13 cellular contexts compared by ENCODE assay signal in the genomic region with DNA sequence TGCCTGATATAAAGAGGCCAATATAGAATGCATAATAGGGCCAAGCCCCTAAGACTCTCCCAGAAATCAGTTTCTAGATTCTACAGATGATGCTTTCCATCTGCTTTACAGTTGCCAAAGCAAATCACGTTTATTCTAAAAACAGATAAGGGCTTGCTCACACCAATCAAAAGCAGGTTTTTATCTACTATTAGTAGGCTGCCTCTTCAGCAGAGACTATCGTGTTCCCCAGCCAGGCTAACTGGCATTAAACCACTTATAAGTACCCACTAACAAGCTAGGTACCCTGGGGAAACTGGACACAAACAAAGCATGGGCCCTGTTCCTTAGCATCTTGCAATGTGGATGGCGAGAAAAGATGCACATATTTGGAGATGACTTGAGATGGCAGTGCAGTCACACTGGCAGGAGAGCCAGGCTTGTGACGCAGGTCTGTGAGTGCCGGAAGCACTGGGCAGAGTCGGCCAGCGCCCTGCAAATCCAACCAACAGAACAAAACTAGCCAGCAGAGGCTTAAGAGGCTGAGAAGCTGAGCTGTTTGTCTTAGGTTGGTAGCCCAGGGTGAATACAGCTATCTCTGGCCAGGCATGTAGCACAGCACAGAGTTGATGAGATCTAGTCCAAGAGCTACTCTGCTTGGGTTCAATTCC.
DNase-seq lines count a peak whose midpoint lies in the region; ATAC-seq and TF ChIP-seq lines count a peak whose summit lies in the region.
"Had no signal": no experiment of that assay in that cellular context is flagged by ENCODE, and none has a peak within 500 bp of the region (broad histone marks: within the 10 kb centered on the region; RNA-seq: fewer than 3 reads in every experiment).

No MANE protein-coding gene starts in this region.

- H3K9me3 ChIP-seq in fibroblast of lung (ENCODE audit: control insufficient read depth, insufficient read depth, low read depth, low read length) = no peaks in the 10 kb centered on the region

- no peak overlapping the region for H3K4me3 Mint-ChIP-seq in naive thymus-derived CD8-positive, alpha-beta T cell

- no peaks in the 10 kb centered on the region for H3K27me3 ChIP-seq in fibroblast of lung (ENCODE audit: control insufficient read depth, insufficient read depth, low read length)

- H2AFZ ChIP-seq in fibroblast of lung (ENCODE audit: low read length) = no peak overlapping the region
- H2AFZ ChIP-seq: PC-9 had no signal

- no peak for TF ChIP-seq CTCF in fibroblast of lung (conservative IDR thresholded peaks at IDR 0.05 in 1 of 2, IDR thresholded peaks at IDR 0.05 in 1 of 2; ENCODE audit: low read depth in 1 of 2, low read length in 2 of 2)

- peaks cover under 1 to 22% (median 3%) of the 10 kb centered on the region in 4 donors for H3K4me1 Mint-ChIP-seq in naive thymus-derived CD8-positive, alpha-beta T cell

- H3K27me3 Mint-ChIP-seq in naive thymus-derived CD8-positive, alpha-beta T cell = peaks cover 0 to 3% (median 1%) of the 10 kb centered on the region in 5 donors

- no peaks in the 10 kb centered on the region for H4K20me1 ChIP-seq in fibroblast of lung (ENCODE audit: control insufficient read depth, extremely low read depth, insufficient read depth, low read length)

- no peak overlapping the region for H3K4me2 ChIP-seq in fibroblast of lung (ENCODE audit: extremely low read depth, insufficient read depth, low read length)
- H3K4me2 ChIP-seq: PC-9 had no signal

- H3K36me3 Mint-ChIP-seq in naive thymus-derived CD8-positive, alpha-beta T cell = no peaks in the 10 kb centered on the region

- no peak overlapping the region for H3K27ac ChIP-seq in fibroblast of lung (ENCODE audit: insufficient read depth, low read length)
- H3K27ac ChIP-seq: PC-9, VCaP had no signal

- peaks cover 8% of the 10 kb centered on the region for H3K4me1 ChIP-seq in fibroblast of lung (ENCODE audit: control insufficient read depth, extremely low read depth, insufficient read depth, low read length)

- no peak overlapping the region for H3K4me3 ChIP-seq in fibroblast of lung (replicated peaks in 1 of 4; ENCODE audit: control extremely low read depth in 1 of 4, insufficient read depth in 1 of 4, low read depth in 3 of 4, low read length in 4 of 4)
- H3K4me3 ChIP-seq: PC-9 had no signal

- DNase-seq in stimulated activated CD4-positive, alpha-beta T cell treated with anti-CD3 and anti-CD28 coated beads, Interleukin-1b, Interleukin-23, amount 100 ng/mL, for 48 hours = peak; percentile 33
- DNase-seq in stimulated activated CD4-positive, alpha-beta T cell treated with anti-CD3 and anti-CD28 coated beads, Interleukin-4, amount 100 ng/mL, for 24 hours = no peak
- DNase-seq in fibroblast of lung (ENCODE audit: low read depth in 2 of 2) (peak; percentile 19 to 51), ureter (ENCODE audit: low spot score) (peak; percentile 64), NCI-H146 treated with DMSO at 0.1 percent for 48 hours (lab: John Stamatoyannopoulos, UW; ENCODE audit: unreplicated experiment) (no peak), NAMALWA (ENCODE audit: low spot score) (no peak), kidney tubule cell (ENCODE audit: low spot score) (no peak)
- DNase-seq in naive thymus-derived CD8-positive, alpha-beta T cell = peak in 3 of 10 donors; percentile 17 to 33 (median 25)
- DNase-seq: activated gamma-delta T cell, kidney glomerular epithelial cell, NCI-H146, PC-9 had no signal

- no peak overlapping the region for H3K9ac ChIP-seq in fibroblast of lung (ENCODE audit: insufficient read depth, low read length)

- H3K9me3 Mint-ChIP-seq in naive thymus-derived CD8-positive, alpha-beta T cell = peaks cover 0 to 5% (median 0%) of the 10 kb centered on the region in 9 donors

- no peaks in the 10 kb centered on the region for H3K36me3 ChIP-seq in fibroblast of lung (ENCODE audit: control insufficient read depth, insufficient read depth, low read length)

- ATAC-seq in naive thymus-derived CD8-positive, alpha-beta T cell = peak; percentile 67 to 83

- H3K27ac Mint-ChIP-seq in naive thymus-derived CD8-positive, alpha-beta T cell = peak overlapping the region in 1 of 10 donors; percentile 75

- POLR2A ChIA-PET in naive thymus-derived CD8-positive, alpha-beta T cell (lab: Charles Lee) = interaction anchor here (0.6 kb wide), 1 partner anchor 856 kb away, joined by 3 read pairs; no protein-coding TSS in a partner anchor

- H3K79me2 ChIP-seq in fibroblast of lung (ENCODE audit: control insufficient read depth, insufficient read depth, low read length) = no peaks in the 10 kb centered on the region

Comparison
In these comparisons a context has a peak if more than half of its experiments do, and no peak if none do; other contexts are left out.
1. DNase-seq: peak in stimulated activated CD4-positive, alpha-beta T cell treated with anti-CD3 and anti-CD28 coated beads, Interleukin-1b, Interleukin-23, amount 100 ng/mL, for 48 hours (single experiment), fibroblast of lung (2 of 2) and ureter (single experiment); none in stimulated activated CD4-positive, alpha-beta T cell treated with anti-CD3 and anti-CD28 coated beads, Interleukin-4, amount 100 ng/mL, for 24 hours (single experiment), NCI-H146 treated with DMSO at 0.1 percent for 48 hours (single experiment), NAMALWA (single experiment) and kidney tubule cell (single experiment).